In the genomic region with DNA sequence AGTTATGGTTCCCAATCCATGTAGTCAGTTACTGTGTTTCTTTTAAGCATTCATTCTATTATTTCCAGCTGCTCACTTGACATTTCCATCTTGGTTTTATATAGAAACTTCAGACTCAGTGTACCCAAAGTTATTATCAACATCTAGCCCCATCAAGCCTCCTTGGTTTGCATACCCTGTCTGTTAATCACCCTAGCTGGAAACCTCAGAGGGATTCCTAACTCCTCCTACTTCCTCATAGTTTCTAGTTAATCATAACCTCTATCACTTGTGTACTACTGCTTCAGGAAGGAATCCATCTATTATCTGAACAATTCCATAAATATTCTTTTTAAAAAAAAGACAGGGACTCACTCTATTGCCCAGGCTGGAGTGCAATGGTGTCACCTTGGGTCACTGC, we compare ENCODE assay signal across 18 cellular contexts.
DNase-seq lines count a peak whose midpoint lies in the region; ATAC-seq and TF ChIP-seq lines count a peak whose summit lies in the region.
"Had no signal": no experiment of that assay in that cellular context is flagged by ENCODE, and none has a peak within 500 bp of the region (broad histone marks: within the 10 kb centered on the region; RNA-seq: fewer than 3 reads in every experiment).

No MANE protein-coding gene starts in this region.

- H3K4me1 ChIP-seq in left lung = no peaks in the 10 kb centered on the region
- H3K4me1 ChIP-seq: heart left ventricle, right atrium auricular region had no signal

- ATAC-seq in left lung (peak; percentile 25), HG03108 (IDR thresholded peaks at IDR 0.05; ENCODE audit: unreplicated experiment) (no peak)
- ATAC-seq in stimulated activated naive CD8-positive, alpha-beta T cell treated with anti-CD3 and anti-CD28 coated beads, Interleukin-15, Interleukin-2, amounts not matched to agents 100 U/mL and 50 U/mL, for 24 hours = no peak
- ATAC-seq: heart left ventricle, left lobe of liver, natural killer cell had no signal

- no peaks in the 10 kb centered on the region for H3K27me3 ChIP-seq in left lung
- H3K27me3 ChIP-seq: heart left ventricle, right atrium auricular region had no signal

- no peaks in the 10 kb centered on the region for H3K36me3 ChIP-seq in left lung

- no peak overlapping the region for H3K4me3 ChIP-seq in cardiac fibroblast (replicated peaks in 1 of 2; ENCODE audit: low read depth in 2 of 2, low read length in 2 of 2)
- H3K4me3 ChIP-seq in left lung = no peak overlapping the region
- H3K4me3 ChIP-seq: heart left ventricle, right atrium auricular region had no signal

- no peaks in the 10 kb centered on the region for H3K9me3 ChIP-seq in left lung
- H3K9me3 ChIP-seq: heart left ventricle, right atrium auricular region had no signal

- no peak for TF ChIP-seq CTCF in cardiac fibroblast (IDR thresholded peaks at IDR 0.05; ENCODE audit: low read depth, low read length)
- no peak for TF ChIP-seq CTCF in left lung (IDR thresholded peaks at IDR 0.05)

- intact Hi-C loops in left lung (cut with DNase I) = no loop called here

- no peak overlapping the region for H3K27ac ChIP-seq in left lung
- H3K27ac ChIP-seq: heart left ventricle, right atrium auricular region had no signal

- peak; percentile 33 for DNase-seq in Daoy (ENCODE audit: low read depth)
- peak; percentile 19 for DNase-seq in MV-4-11 (lab: John Stamatoyannopoulos, UW)
- DNase-seq in cardiac fibroblast (ENCODE audit: low read depth in 2 of 2) = peak; percentile 36 to 82
- no peak for DNase-seq in left lung
- no peak for DNase-seq in stimulated activated naive CD8-positive, alpha-beta T cell treated with anti-CD3 and anti-CD28 coated beads, Interleukin-15, Interleukin-2, amounts not matched to agents 100 U/mL and 50 U/mL, for 24 hours
- no peak for DNase-seq in DMS79 (lab: John Stamatoyannopoulos, UW)
- no peak for DNase-seq in COLO668 (lab: John Stamatoyannopoulos, UW; ENCODE audit: unreplicated experiment)
- DNase-seq: activated CD4-positive, alpha-beta T cell treated with anti-CD3 and anti-CD28 coated beads for 1 hour; anterior cingulate cortex; C1 segment of cervical spinal cord; effector CD4-positive, alpha-beta T cell; heart left ventricle; natural killer cell; stimulated activated naive CD4-positive, alpha-beta T cell treated with Interleukin-2 at 50 U/mL for 16 hours; T-helper 1 cell had no signal

Comparison
In these comparisons a context has a peak if more than half of its experiments do, and no peak if none do; other contexts are left out.
1. DNase-seq: peak in Daoy (single experiment), MV-4-11 (single experiment) and cardiac fibroblast (2 of 2); none in left lung (0 of 2), stimulated activated naive CD8-positive, alpha-beta T cell treated with anti-CD3 and anti-CD28 coated beads, Interleukin-15, Interleukin-2, amounts not matched to agents 100 U/mL and 50 U/mL, for 24 hours (single experiment), DMS79 (single experiment) and COLO668 (single experiment).